Comparison of ENCODE assay signal across 8 cellular contexts in genomic region chr3:133437391-133438093, GRCh38. TPM values are rescaled to one million over a fixed set of nuclear protein-coding genes. Genes with fewer than 3 reads are reported as not detected.
DNase-seq lines count a peak whose midpoint lies in the region; ATAC-seq and TF ChIP-seq lines count a peak whose summit lies in the region.

No MANE protein-coding gene starts in this region.

- peaks cover 14 to 19% (median 16%) of the 10 kb centered on the region in 3 donors for H3K4me1 Mint-ChIP-seq in T-cell
- peaks cover 16% of the 10 kb centered on the region for H3K4me1 Mint-ChIP-seq in activated T-helper 2 cell treated with anti-CD3 and anti-CD28 coated beads, Interferon-gamma antibody, Interleukin-2, Interleukin-4, amounts not matched to agents 10 μg/mL and 5 μg/mL and 100 μg/mL, durations not matched to agents 14 hours and 24 hours and 36 hours (ENCODE audit: low read depth)

- peak; percentile 3; the same call in 1 of the 2 replicates for TF ChIP-seq CTCF in AG09319 (IDR thresholded peaks at IDR 0.05; ENCODE audit: low read depth, low read length)

- no peak overlapping the region for H3K4me3 Mint-ChIP-seq in T-cell
- H3K4me3 Mint-ChIP-seq in activated T-helper 2 cell treated with anti-CD3 and anti-CD28 coated beads, Interferon-gamma antibody, Interleukin-2, Interleukin-4, amounts not matched to agents 10 μg/mL and 5 μg/mL and 100 μg/mL, durations not matched to agents 14 hours and 24 hours and 36 hours (ENCODE audit: low read depth), result no peak overlapping the region

- no peaks in the 10 kb centered on the region for H3K27me3 Mint-ChIP-seq in T-cell
- H3K27me3 Mint-ChIP-seq in activated T-helper 2 cell treated with anti-CD3 and anti-CD28 coated beads, Interferon-gamma antibody, Interleukin-2, Interleukin-4, amounts not matched to agents 10 μg/mL and 5 μg/mL and 100 μg/mL, durations not matched to agents 14 hours and 24 hours and 36 hours (ENCODE audit: low read depth), result no peaks in the 10 kb centered on the region

- DNase-seq in AG09319 (ENCODE audit: extremely low read depth, low read depth), result no peak
- DNase-seq in T-cell, result no peak
- peak; percentile 51 for DNase-seq in iPS-NIHi11 (ENCODE audit: low spot score)
- no peak for DNase-seq in activated T-helper 2 cell treated with anti-CD3 and anti-CD28 coated beads, Interferon-gamma antibody, Interleukin-2, Interleukin-4, amounts not matched to agents 10 μg/mL and 5 μg/mL and 100 μg/mL, durations not matched to agents 14 hours and 24 hours and 36 hours (ENCODE audit: low spot score)
- no peak for DNase-seq in amniotic stem cell (lab: John Stamatoyannopoulos, UW)
- DNase-seq in putamen (ENCODE audit: low spot score), result no peak

- peaks cover 8% of the 10 kb centered on the region for H3K36me3 Mint-ChIP-seq in T-cell
- H3K36me3 Mint-ChIP-seq in activated T-helper 2 cell treated with anti-CD3 and anti-CD28 coated beads, Interferon-gamma antibody, Interleukin-2, Interleukin-4, amounts not matched to agents 10 μg/mL and 5 μg/mL and 100 μg/mL, durations not matched to agents 14 hours and 24 hours and 36 hours (ENCODE audit: low read depth), result peaks cover 7% of the 10 kb centered on the region

- H3K9me3 Mint-ChIP-seq in T-cell, result peaks cover 4 to 8% (median 8%) of the 10 kb centered on the region in 3 donors
- H3K9me3 Mint-ChIP-seq in activated T-helper 2 cell treated with anti-CD3 and anti-CD28 coated beads, Interferon-gamma antibody, Interleukin-2, Interleukin-4, amounts not matched to agents 10 μg/mL and 5 μg/mL and 100 μg/mL, durations not matched to agents 14 hours and 24 hours and 36 hours, result peaks cover 9% of the 10 kb centered on the region

- POLR2A ChIA-PET in T-cell (lab: Charles Lee), result no interaction called here

- ATAC-seq in HG03060 (IDR thresholded peaks at IDR 0.05; ENCODE audit: low read depth, unreplicated experiment) (peak; percentile 70), T-cell (replicated peaks in 1 of 4) (no peak), HG02588 (IDR thresholded peaks at IDR 0.05; ENCODE audit: unreplicated experiment) (no peak)

- peak overlapping the region; percentile 24 to 51 for H3K27ac Mint-ChIP-seq in T-cell
- H3K27ac Mint-ChIP-seq in activated T-helper 2 cell treated with anti-CD3 and anti-CD28 coated beads, Interferon-gamma antibody, Interleukin-2, Interleukin-4, amounts not matched to agents 10 μg/mL and 5 μg/mL and 100 μg/mL, durations not matched to agents 14 hours and 24 hours and 36 hours, result no peak overlapping the region

- CTCF ChIA-PET in T-cell (lab: Charles Lee), result no interaction called here

- intact Hi-C loops in activated T-helper 2 cell treated with anti-CD3 and anti-CD28 coated beads, Interferon-gamma antibody, Interleukin-2, Interleukin-4, amounts not matched to agents 10 μg/mL and 5 μg/mL and 100 μg/mL, durations not matched to agents 14 hours and 24 hours and 36 hours (cut with micrococcal nuclease), result no loop called here

RNA-seq across cellular contexts. Expression of gene BFSP2, which starts 37.7 kb away (rescaled TPM):
- under 1 TPM in 1 of 5 donors, not detected in 4; 0.98 TPM for total RNA-seq in T-cell
- total RNA-seq in activated T-helper 2 cell treated with anti-CD3 and anti-CD28 coated beads, Interferon-gamma antibody, Interleukin-2, Interleukin-4, amounts not matched to agents 10 μg/mL and 5 μg/mL and 100 μg/mL, durations not matched to agents 14 hours and 24 hours and 36 hours, result not detected in 2 replicates
